Comparison of ENCODE assay signal across 10 cellular contexts in genomic region chr2:203122317-203122998, GRCh38.
A peak's percentile ranks its signal among the peaks of the same experiment; 100 is the strongest.
DNase-seq lines count a peak whose midpoint lies in the region; ATAC-seq and TF ChIP-seq lines count a peak whose summit lies in the region.
"Had no signal": no experiment of that assay in that cellular context is flagged by ENCODE, and none has a peak within 500 bp of the region (broad histone marks: within the 10 kb centered on the region; RNA-seq: fewer than 3 reads in every experiment).

No MANE protein-coding gene starts in this region.

- H3K27me3 ChIP-seq in DOHH2 (ENCODE audit: control insufficient read depth, low read length) (no peaks in the 10 kb centered on the region), left lung (no peaks in the 10 kb centered on the region), suprapubic skin (no peaks in the 10 kb centered on the region)

- TF ChIP-seq CTCF in DOHH2 (IDR thresholded peaks at IDR 0.05; ENCODE audit: low read depth, low read length, poor library complexity, severe bottlenecking) (peak; percentile 19), VCaP (conservative IDR thresholded peaks at IDR 0.05) (peak; percentile 65), left lung (IDR thresholded peaks at IDR 0.05) (no peak), suprapubic skin (IDR thresholded peaks at IDR 0.05) (no peak)

- H3K79me2 ChIP-seq in DOHH2 (ENCODE audit: control insufficient read depth, low read length) = no peaks in the 10 kb centered on the region

- H3K9me3 ChIP-seq in DOHH2 (ENCODE audit: control insufficient read depth, insufficient read depth, low read length) = no peaks in the 10 kb centered on the region
- no peaks in the 10 kb centered on the region for H3K9me3 ChIP-seq in left lung
- no peaks in the 10 kb centered on the region for H3K9me3 ChIP-seq in suprapubic skin

- intact Hi-C loops in left lung (cut with DNase I) = no loop called here

- no peak for TF ChIP-seq EP300 in suprapubic skin (IDR thresholded peaks at IDR 0.05)

- H3F3A ChIP-seq in DOHH2 (ENCODE audit: control insufficient read depth, insufficient read depth) = no peaks in the 10 kb centered on the region

- H3K4me3 ChIP-seq in DOHH2 (ENCODE audit: low read length) (no peak overlapping the region), left lung (no peak overlapping the region), suprapubic skin (no peak overlapping the region)

- DNase-seq in HuH-7 (ENCODE audit: low spot score) = peak; percentile 24
- DNase-seq in left lung = no peak
- no peak for DNase-seq in hypothalamus (lab: John Stamatoyannopoulos, UW)
- no peak for DNase-seq in suprapubic skin (ENCODE audit: low spot score in 2 of 2)
- DNase-seq: activated CD4-positive, alpha-beta T cell treated with anti-CD3 and anti-CD28 coated beads for 4 hours; activated naive CD8-positive, alpha-beta T cell treated with anti-CD3 and anti-CD28 coated beads, Interleukin-2, amount 10 ng/mL, durations not matched to agents 7 days and 5 days had no signal

- no peak overlapping the region for H3K4me2 ChIP-seq in DOHH2 (ENCODE audit: low read length)

- H4K20me1 ChIP-seq in DOHH2 (ENCODE audit: control insufficient read depth, insufficient read depth, low read depth, low read length) = no peaks in the 10 kb centered on the region

- H3K4me1 ChIP-seq in DOHH2 (ENCODE audit: control insufficient read depth, low read length) (no peaks in the 10 kb centered on the region), left lung (no peaks in the 10 kb centered on the region), suprapubic skin (no peaks in the 10 kb centered on the region)

- WGBS in suprapubic skin = 62% methylated on average over 1 of the region's 1 CpG

- no peaks in the 10 kb centered on the region for H3K36me3 ChIP-seq in DOHH2 (ENCODE audit: control insufficient read depth, low read length)
- H3K36me3 ChIP-seq in left lung = peaks cover 0 to 20% of the 10 kb centered on the region in 2 donors
- peaks cover 17% of the 10 kb centered on the region for H3K36me3 ChIP-seq in suprapubic skin

- H3K9me2 ChIP-seq in DOHH2 (replicated peaks; ENCODE audit: control insufficient read depth, low read length) = no peaks in the 10 kb centered on the region

- peak; percentile 83 for ATAC-seq in left lung
- ATAC-seq in HG03432 (IDR thresholded peaks at IDR 0.05; ENCODE audit: unreplicated experiment) = no peak
- no peak for ATAC-seq in GM18868 (IDR thresholded peaks at IDR 0.05; ENCODE audit: unreplicated experiment)

- H3K27ac ChIP-seq in DOHH2 (ENCODE audit: low read depth, low read length) (no peak overlapping the region), VCaP (peak overlapping the region; percentile 8; the same call in 1 of the 2 replicates), left lung (peak overlapping the region in 1 of 2 donors; percentile 9), suprapubic skin (no peak overlapping the region)

- TF ChIP-seq POLR2A in suprapubic skin (IDR thresholded peaks at IDR 0.05) = no peak

Comparison
In these comparisons a context has a peak if more than half of its experiments do, and no peak if none do; other contexts are left out.
1. CTCF ChIP-seq: peak in DOHH2 (single experiment) and VCaP (single experiment); none in left lung (0 of 2) and suprapubic skin (0 of 2).